In the genomic region with DNA sequence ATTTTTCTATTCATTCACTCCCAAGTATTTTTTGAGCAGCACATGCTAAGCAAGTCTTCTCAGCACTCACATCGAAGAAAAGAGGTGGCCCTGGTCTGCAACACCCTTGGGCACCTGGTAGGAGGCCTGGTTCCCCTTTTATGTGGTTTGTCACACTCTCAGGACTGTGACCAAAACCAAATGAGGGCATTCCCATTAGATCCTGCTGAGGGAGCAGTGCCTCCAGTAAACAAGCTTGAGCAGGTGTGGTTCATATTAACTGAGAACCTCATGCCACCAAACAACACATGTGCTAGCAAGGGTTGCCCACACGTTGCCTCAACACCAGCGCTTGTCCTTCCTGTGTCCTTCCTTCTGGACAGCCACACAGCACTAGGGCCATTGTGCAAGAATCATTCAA, we compare ENCODE assay signal across 10 cellular contexts. TPM values are rescaled to one million over a fixed set of nuclear protein-coding genes. Genes with fewer than 3 reads are reported as not detected.
DNase-seq lines count a peak whose midpoint lies in the region; ATAC-seq and TF ChIP-seq lines count a peak whose summit lies in the region.
"Had no signal": no experiment of that assay in that cellular context is flagged by ENCODE, and none has a peak within 500 bp of the region (broad histone marks: within the 10 kb centered on the region; RNA-seq: fewer than 3 reads in every experiment).

No MANE protein-coding gene starts in this region.

- H3K27me3 ChIP-seq in parathyroid adenoma (ENCODE audit: control insufficient read depth, insufficient read depth, low read length) (no peaks in the 10 kb centered on the region), neural progenitor cell (no peaks in the 10 kb centered on the region)

- H3K4me2 ChIP-seq in parathyroid adenoma (ENCODE audit: low read length) = no peak overlapping the region
- H3K4me2 ChIP-seq in neural progenitor cell = no peak overlapping the region
- H3K4me2 ChIP-seq: A549 had no signal

- H3K36me3 Mint-ChIP-seq in activated CD8-positive, alpha-beta T cell treated with anti-CD3 and anti-CD28 coated beads, Interleukin-2, amount 10 ng/mL, durations not matched to agents 7 days and 5 days (ENCODE audit: low read depth) = no peaks in the 10 kb centered on the region
- H3K36me3 Mint-ChIP-seq in neural progenitor cell = no peaks in the 10 kb centered on the region

- no peaks in the 10 kb centered on the region for H3K4me1 Mint-ChIP-seq in activated CD8-positive, alpha-beta T cell treated with anti-CD3 and anti-CD28 coated beads, Interleukin-2, amount 10 ng/mL, durations not matched to agents 7 days and 5 days (ENCODE audit: low read depth)
- H3K4me1 Mint-ChIP-seq in neural progenitor cell = peaks cover 11% of the 10 kb centered on the region

- H3K9ac ChIP-seq in parathyroid adenoma (no peak overlapping the region), neural progenitor cell (no peak overlapping the region)

- CTCF ChIA-PET in activated CD8-positive, alpha-beta T cell treated with anti-CD3 and anti-CD28 coated beads, Interleukin-2, amount 10 ng/mL, durations not matched to agents 7 days and 5 days (lab: Charles Lee) = no interaction called here
- CTCF ChIA-PET in HEK293T (lab: Yijun Ruan, JAX) = no interaction called here

- H3K9me3 ChIP-seq in parathyroid adenoma (ENCODE audit: control insufficient read depth, low read length) (no peaks in the 10 kb centered on the region), neural progenitor cell (ENCODE audit: low read depth) (no peaks in the 10 kb centered on the region)
- H3K9me3 ChIP-seq: A549 had no signal

- H3F3A ChIP-seq in neural progenitor cell (ENCODE audit: low read depth) = no peaks in the 10 kb centered on the region

- H3K4me1 ChIP-seq in parathyroid adenoma (peaks cover 16% of the 10 kb centered on the region), neural progenitor cell (peaks cover 4% of the 10 kb centered on the region)
- H3K4me1 ChIP-seq: A549 had no signal

- H3K4me3 ChIP-seq in parathyroid adenoma (ENCODE audit: low read depth, low read length) (no peak overlapping the region), neural progenitor cell (no peak overlapping the region)
- H3K4me3 ChIP-seq: A549 had no signal

- H2AFZ ChIP-seq in parathyroid adenoma (no peak overlapping the region), neural progenitor cell (replicated peaks) (no peak overlapping the region)

- H3K27ac Mint-ChIP-seq in activated CD8-positive, alpha-beta T cell treated with anti-CD3 and anti-CD28 coated beads, Interleukin-2, amount 10 ng/mL, durations not matched to agents 7 days and 5 days = no peak overlapping the region
- no peak overlapping the region for H3K27ac Mint-ChIP-seq in neural progenitor cell

- no peak overlapping the region for H3K4me3 Mint-ChIP-seq in activated CD8-positive, alpha-beta T cell treated with anti-CD3 and anti-CD28 coated beads, Interleukin-2, amount 10 ng/mL, durations not matched to agents 7 days and 5 days
- H3K4me3 Mint-ChIP-seq in neural progenitor cell = no peak overlapping the region

- TF ChIP-seq CTCF in parathyroid adenoma (IDR thresholded peaks at IDR 0.05) (peak; percentile 41), neural progenitor cell (IDR thresholded peaks at IDR 0.05) (no peak)

- peak; percentile 87 for ATAC-seq in HG02759 (IDR thresholded peaks at IDR 0.05; ENCODE audit: unreplicated experiment)
- ATAC-seq in activated CD8-positive, alpha-beta T cell treated with anti-CD3 and anti-CD28 coated beads, Interleukin-2, amount 10 ng/mL, durations not matched to agents 7 days and 5 days = no peak
- ATAC-seq: A549 had no signal

- peak; percentile 16 for DNase-seq in NCI-H1105 treated with DMSO at 0.1 percent for 48 hours (lab: John Stamatoyannopoulos, UW)
- no peak for DNase-seq in NCI-H1105 (lab: John Stamatoyannopoulos, UW)
- DNase-seq in NCI-H1092 (lab: John Stamatoyannopoulos, UW) = peak; percentile 8
- no peak for DNase-seq in activated CD8-positive, alpha-beta T cell treated with anti-CD3 and anti-CD28 coated beads, Interleukin-2, amount 10 ng/mL, durations not matched to agents 7 days and 5 days
- DNase-seq in neural progenitor cell (ENCODE audit: low spot score) = no peak
- DNase-seq in HEK293T (ENCODE audit: extremely low spot score) = no peak

- no peaks in the 10 kb centered on the region for H3K79me2 ChIP-seq in parathyroid adenoma
- H3K79me2 ChIP-seq in neural progenitor cell (ENCODE audit: low read depth) = no peaks in the 10 kb centered on the region

- no peaks in the 10 kb centered on the region for H4K20me1 ChIP-seq in neural progenitor cell (ENCODE audit: low read depth)

- no peaks in the 10 kb centered on the region for H3K36me3 ChIP-seq in parathyroid adenoma (ENCODE audit: control insufficient read depth, insufficient read depth, low read length)
- no peaks in the 10 kb centered on the region for H3K36me3 ChIP-seq in neural progenitor cell

- peak overlapping the region; percentile 69 for H3K27ac ChIP-seq in parathyroid adenoma
- H3K27ac ChIP-seq in neural progenitor cell = no peak overlapping the region
- H3K27ac ChIP-seq: A549 had no signal

- H3K27me3 Mint-ChIP-seq in activated CD8-positive, alpha-beta T cell treated with anti-CD3 and anti-CD28 coated beads, Interleukin-2, amount 10 ng/mL, durations not matched to agents 7 days and 5 days (ENCODE audit: low read depth) = peaks cover 8% of the 10 kb centered on the region
- peaks cover 9% of the 10 kb centered on the region for H3K27me3 Mint-ChIP-seq in neural progenitor cell (ENCODE audit: insufficient read depth, low read depth)

- POLR2A ChIA-PET in activated CD8-positive, alpha-beta T cell treated with anti-CD3 and anti-CD28 coated beads, Interleukin-2, amount 10 ng/mL, durations not matched to agents 7 days and 5 days (lab: Charles Lee) = no interaction called here
- POLR2A ChIA-PET in HEK293T (lab: Yijun Ruan, JAX) = no interaction called here

- no peaks in the 10 kb centered on the region for H3K9me3 Mint-ChIP-seq in activated CD8-positive, alpha-beta T cell treated with anti-CD3 and anti-CD28 coated beads, Interleukin-2, amount 10 ng/mL, durations not matched to agents 7 days and 5 days (ENCODE audit: insufficient read depth)
- peaks cover 20% of the 10 kb centered on the region for H3K9me3 Mint-ChIP-seq in neural progenitor cell

TF ChIP-seq in HEK293T, 16 proteins besides CTCF, POLR2A, EP300 and RAD21:
- no peak for TF ChIP-seq ELF4 (IDR thresholded peaks at IDR 0.05)
- TF ChIP-seq FOXK2 (IDR thresholded peaks at IDR 0.05) = no peak
- no peak for TF ChIP-seq SUZ12 (IDR thresholded peaks at IDR 0.05)
- no peak for TF ChIP-seq CTBP1 (IDR thresholded peaks at IDR 0.05; ENCODE audit: borderline replicate concordance)
- TF ChIP-seq, protein P1, sequence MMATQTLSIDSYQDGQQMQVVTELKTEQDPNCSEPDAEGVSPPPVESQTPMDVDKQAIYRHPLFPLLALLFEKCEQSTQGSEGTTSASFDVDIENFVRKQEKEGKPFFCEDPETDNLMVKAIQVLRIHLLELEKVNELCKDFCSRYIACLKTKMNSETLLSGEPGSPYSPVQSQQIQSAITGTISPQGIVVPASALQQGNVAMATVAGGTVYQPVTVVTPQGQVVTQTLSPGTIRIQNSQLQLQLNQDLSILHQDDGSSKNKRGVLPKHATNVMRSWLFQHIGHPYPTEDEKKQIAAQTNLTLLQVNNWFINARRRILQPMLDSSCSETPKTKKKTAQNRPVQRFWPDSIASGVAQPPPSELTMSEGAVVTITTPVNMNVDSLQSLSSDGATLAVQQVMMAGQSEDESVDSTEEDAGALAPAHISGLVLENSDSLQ (IDR thresholded peaks at IDR 0.05) = no peak
- no peak for TF ChIP-seq LEF1 (IDR thresholded peaks at IDR 0.05; ENCODE audit: borderline replicate concordance)
- no peak for TF ChIP-seq HDGF (IDR thresholded peaks at IDR 0.05; ENCODE audit: borderline replicate concordance)
- no peak for TF ChIP-seq TARDBP (IDR thresholded peaks at IDR 0.05)

RNA-seq across cellular contexts. Expression of a gene that starts 26.9 kb away (rescaled TPM):
- total RNA-seq in activated CD8-positive, alpha-beta T cell treated with anti-CD3 and anti-CD28 coated beads, Interleukin-2, amount 10 ng/mL, durations not matched to agents 7 days and 5 days = under 1 TPM; 0.13 TPM
- not detected in 2 replicates for total RNA-seq in neural progenitor cell (ENCODE audit: low replicate concordance)
- total RNA-seq: LHCN-M2 had no signal

Comparison
In these comparisons a context has a peak if more than half of its experiments do, and no peak if none do; other contexts are left out.
1. DNase-seq: peak in NCI-H1105 treated with DMSO at 0.1 percent for 48 hours (single experiment) and NCI-H1092 (single experiment); none in NCI-H1105 (single experiment), activated CD8-positive, alpha-beta T cell treated with anti-CD3 and anti-CD28 coated beads, Interleukin-2, amount 10 ng/mL, durations not matched to agents 7 days and 5 days (single experiment), neural progenitor cell (single experiment) and HEK293T (single experiment).